14 cellular contexts compared by ENCODE assay signal in the genomic region with DNA sequence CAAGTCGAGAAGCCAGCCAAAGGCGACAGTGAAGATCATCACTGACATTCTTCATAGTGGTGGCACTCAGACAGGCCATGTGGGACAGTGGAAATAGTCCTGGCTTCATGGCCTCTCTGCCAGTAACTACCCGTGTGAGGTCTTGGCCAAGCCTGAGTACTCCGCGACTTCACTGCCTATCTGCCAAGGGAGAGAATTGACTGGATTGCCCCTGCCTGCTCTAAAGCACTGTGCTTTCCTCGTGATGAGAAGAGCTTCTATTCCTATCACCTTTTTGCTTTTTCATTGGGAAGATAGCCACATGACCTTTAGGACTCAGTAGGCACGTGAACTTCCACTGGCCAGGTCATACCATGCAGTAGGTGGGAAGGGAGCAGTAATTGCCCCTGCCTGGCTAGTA.
DNase-seq lines count a peak whose midpoint lies in the region; ATAC-seq and TF ChIP-seq lines count a peak whose summit lies in the region.
"Had no signal": no experiment of that assay in that cellular context is flagged by ENCODE, and none has a peak within 500 bp of the region (broad histone marks: within the 10 kb centered on the region; RNA-seq: fewer than 3 reads in every experiment).

No MANE protein-coding gene starts in this region.

- TF ChIP-seq CTCF in OCI-LY3 (IDR thresholded peaks at IDR 0.05; ENCODE audit: low read depth, low read length) (no peak), spleen (IDR thresholded peaks at IDR 0.05 in 8 of 11, conservative IDR thresholded peaks at IDR 0.05 in 3 of 11) (no peak)

- H3K36me3 ChIP-seq in OCI-LY3 (replicated peaks; ENCODE audit: low read depth, low read length), result no peaks in the 10 kb centered on the region
- H3K36me3 ChIP-seq in spleen, result no peaks in the 10 kb centered on the region
- H3K36me3 ChIP-seq: esophagus muscularis mucosa, uterus had no signal

- WGBS in spleen, 5 donors, result 56 to 72% (median 64%) methylated on average over 7 of the region's 7 CpGs

- no peaks in the 10 kb centered on the region for H3K36me3 Mint-ChIP-seq in activated T-cell treated with anti-CD3 and anti-CD28 coated beads, Interleukin-2, amount 50 U/mL, for 72 hours (ENCODE audit: insufficient read depth in 2 of 2)

- H3K27ac ChIP-seq in OCI-LY3 (ENCODE audit: low read length) (peak overlapping the region; percentile 49), epithelial cell of prostate (peak overlapping the region; percentile 20), spleen (peak overlapping the region in 6 of 8 donors; percentile 38 to 76 (median 60))
- H3K27ac ChIP-seq: coronary artery, esophagus muscularis mucosa, GM23248, uterus, WERI-Rb-1 had no signal

- no peak for ATAC-seq in activated T-cell treated with anti-CD3 and anti-CD28 coated beads, Interleukin-2, amount 50 U/mL, for 72 hours (replicated peaks in 1 of 2)

- no peaks in the 10 kb centered on the region for H3K9me3 Mint-ChIP-seq in activated T-cell treated with anti-CD3 and anti-CD28 coated beads, Interleukin-2, amount 50 U/mL, for 72 hours

- peak overlapping the region; percentile 49 for H3K4me3 ChIP-seq in OCI-LY3 (ENCODE audit: low read length)
- H3K4me3 ChIP-seq in spleen, result no peak overlapping the region
- H3K4me3 ChIP-seq: coronary artery, esophagus muscularis mucosa, GM23248, uterus had no signal

- H3K79me2 ChIP-seq in OCI-LY3 (ENCODE audit: low read length), result no peaks in the 10 kb centered on the region

- H3K27me3 ChIP-seq in OCI-LY3 (ENCODE audit: low read depth, low read length), result 0 out of 2 replicates have a peak, but pooled peaks cover 3% of the 10 kb centered on the region
- peaks cover 0 to 6% (median 0%) of the 10 kb centered on the region in 7 donors for H3K27me3 ChIP-seq in spleen (replicated peaks in 1 of 7)
- H3K27me3 ChIP-seq: esophagus muscularis mucosa, uterus had no signal

- H3K9ac ChIP-seq in OCI-LY3 (ENCODE audit: low read length), result peak overlapping the region; percentile 58; the same call in 1 of the 2 replicates
- H3K9ac ChIP-seq: GM23248 had no signal

- H3K9me3 ChIP-seq in OCI-LY3 (ENCODE audit: insufficient read depth, low read length) (no peaks in the 10 kb centered on the region), spleen (no peaks in the 10 kb centered on the region)
- H3K9me3 ChIP-seq: esophagus muscularis mucosa, uterus had no signal

- no peak overlapping the region for H2AFZ ChIP-seq in OCI-LY3 (ENCODE audit: low read depth, low read length)
- H2AFZ ChIP-seq: GM23248 had no signal

- peaks cover 10% of the 10 kb centered on the region for H3K27me3 Mint-ChIP-seq in activated T-cell treated with anti-CD3 and anti-CD28 coated beads, Interleukin-2, amount 50 U/mL, for 72 hours (ENCODE audit: low read depth)

- no peak for TF ChIP-seq POLR2A in spleen (IDR thresholded peaks at IDR 0.05)

- H3K4me2 ChIP-seq in OCI-LY3 (ENCODE audit: low read length), result peak overlapping the region; percentile 70

- peak overlapping the region; percentile 9 for H3K27ac Mint-ChIP-seq in activated T-cell treated with anti-CD3 and anti-CD28 coated beads, Interleukin-2, amount 50 U/mL, for 72 hours

- intact Hi-C loops in spleen (cut with DNase I; ENCODE audit: low total_unique reads), result no loop called here

- H3K4me1 Mint-ChIP-seq in activated T-cell treated with anti-CD3 and anti-CD28 coated beads, Interleukin-2, amount 50 U/mL, for 72 hours (ENCODE audit: low read depth), result peaks cover 29% of the 10 kb centered on the region

- H3K4me3 Mint-ChIP-seq in activated T-cell treated with anti-CD3 and anti-CD28 coated beads, Interleukin-2, amount 50 U/mL, for 72 hours, result no peak overlapping the region

- H3K4me1 ChIP-seq in OCI-LY3 (ENCODE audit: low read length), result peaks cover 57% of the 10 kb centered on the region
- H3K4me1 ChIP-seq in spleen, result peaks cover 23 to 83% (median 44%) of the 10 kb centered on the region in 6 donors
- H3K4me1 ChIP-seq: uterus had no signal

- H4K20me1 ChIP-seq in OCI-LY3 (ENCODE audit: insufficient read depth, low read length), result no peaks in the 10 kb centered on the region

- DNase-seq in activated T-cell treated with anti-CD3 and anti-CD28 coated beads, Interleukin-2, amount 50 U/mL, for 72 hours, result no peak
- DNase-seq in activated T-cell treated with anti-CD3 and anti-CD28 coated beads, Interleukin-2, amount 50 U/mL, for 1 hour, result no peak
- DNase-seq in epithelial cell of prostate (ENCODE audit: low read depth, low spot score) (no peak), spleen (peak; percentile 59), NCI-H1092 treated with DMSO at 0.1 percent for 48 hours (lab: John Stamatoyannopoulos, UW) (no peak), AG08396 (ENCODE audit: low spot score) (no peak)
- no peak for DNase-seq in stimulated activated CD4-positive, alpha-beta T cell treated with anti-CD3 and anti-CD28 coated beads, Interleukin-4, amount 100 ng/mL, for 1 hour
- DNase-seq: GM23248, retina, WERI-Rb-1 had no signal
